ENCODE assay signal across 29 cellular contexts in genomic region chr11:10023202-10023601, GRCh38.
DNase-seq lines count a peak whose midpoint lies in the region; ATAC-seq, FAIRE-seq and TF ChIP-seq lines count a peak whose summit lies in the region.
"Had no signal": no experiment of that assay in that cellular context is flagged by ENCODE, and none has a peak within 500 bp of the region (broad histone marks: within the 10 kb centered on the region; RNA-seq: fewer than 3 reads in every experiment).

No MANE protein-coding gene starts in this region.

- peak; percentile 19 for FAIRE-seq in kidney (lab: Jason Lieb, UNC)
- FAIRE-seq: D721Med, GM12891 had no signal

- H3K4me3 ChIP-seq in AG10803 (ENCODE audit: low read length): no peak overlapping the region
- no peak overlapping the region for H3K4me3 ChIP-seq in astrocyte of the spinal cord (ENCODE audit: low read depth, low read length)
- H3K4me3 ChIP-seq in kidney (ENCODE audit: low read length in 2 of 2): no peak overlapping the region
- H3K4me3 ChIP-seq: BLaER1 treated with 17β-estradiol and CSF1 and Interleukin-3, amounts not matched to agents 10 nM and 100 nM; SJCRH30 had no signal

- no peaks in the 10 kb centered on the region for H3K9me3 ChIP-seq in kidney (ENCODE audit: control insufficient read depth in 1 of 2, low read length in 2 of 2)
- H3K9me3 ChIP-seq: BLaER1 treated with 17β-estradiol and CSF1 and Interleukin-3, amounts not matched to agents 10 nM and 100 nM; SJCRH30 had no signal

- H3K27ac ChIP-seq in kidney (ENCODE audit: low read depth in 2 of 2, low read length in 2 of 2): no peak overlapping the region
- H3K27ac ChIP-seq: BLaER1 treated with 17β-estradiol and CSF1 and Interleukin-3, amounts not matched to agents 10 nM and 100 nM; KMS-11; SJCRH30 had no signal

- CTCF ChIA-PET in GM10248 (lab: Yijun Ruan, JAX): interaction anchor here (1.4 kb wide), 1 partner anchor 10 kb away, joined by 3 read pairs; no protein-coding TSS in a partner anchor

- ATAC-seq in HG02973 (IDR thresholded peaks at IDR 0.05; ENCODE audit: unreplicated experiment): no peak
- ATAC-seq: HCT116, PC-3, Right ventricle myocardium inferior had no signal

- peaks cover 0 to 4% of the 10 kb centered on the region in 2 donors for H3K4me1 ChIP-seq in kidney (ENCODE audit: control insufficient read depth in 1 of 2, insufficient read depth in 1 of 2, low read depth in 1 of 2, low read length in 2 of 2)

- POLR2A ChIA-PET in GM10248 (lab: Yijun Ruan, JAX): no interaction called here

- in situ Hi-C loops in astrocyte of the spinal cord (cut with HindIII; ENCODE audit: low sequenced_read_pairs): no loop called here

- DNase-seq in AG10803 (ENCODE audit: low read depth) (peak; percentile 21), LHCN-M2 (ENCODE audit: low read depth) (peak; percentile 34), astrocyte of the spinal cord (ENCODE audit: low read depth, low spot score) (peak; percentile 9), kidney (no peak), GM10248 (ENCODE audit: extremely low spot score) (no peak), pons (ENCODE audit: low spot score) (no peak)
- DNase-seq in activated CD8-positive, alpha-beta memory T cell treated with anti-CD3 and anti-CD28 coated beads, Interleukin-2, amount 50 U/mL, for 48 hours: no peak
- DNase-seq: 8988T; ACHN; AML-193; CD4-positive, alpha-beta T cell; GDM1; GOT3; NCI-H1105; NCI-H146; NCI-H1930; NCI-H446 treated with DMSO at 0.1 percent for 48 hours; NCI-H526; NCI-H82; NK-92 treated with Interleukin-12 subunit alpha and Interleukin-12 subunit beta, amount 100 ng/mL, for 24 hours; PC-3 had no signal

- no peaks in the 10 kb centered on the region for H3K36me3 ChIP-seq in kidney (ENCODE audit: control insufficient read depth in 1 of 2, insufficient read depth in 2 of 2, low read length in 2 of 2)
- H3K36me3 ChIP-seq: SJCRH30 had no signal

- H3K9ac ChIP-seq in kidney (ENCODE audit: low read length in 2 of 2): no peak overlapping the region
- H3K9ac ChIP-seq: BLaER1 treated with 17β-estradiol and CSF1 and Interleukin-3, amounts not matched to agents 10 nM and 100 nM; KMS-11 had no signal

- intact Hi-C loops in kidney (cut with DNase I): no loop called here

- no peak for TF ChIP-seq CTCF in AG10803 (conservative IDR thresholded peaks at IDR 0.05; ENCODE audit: low read length)
- TF ChIP-seq CTCF in astrocyte of the spinal cord (IDR thresholded peaks at IDR 0.05; ENCODE audit: low read depth, low read length): no peak
- TF ChIP-seq CTCF in kidney (IDR thresholded peaks at IDR 0.05; ENCODE audit: borderline replicate concordance, extremely low read depth, insufficient read depth): no peak
- no peak for TF ChIP-seq CTCF in GM10248 (IDR thresholded peaks at IDR 0.05; ENCODE audit: control extremely low read depth, extremely low read depth, low read depth, missing control alignments)

Comparison
In these comparisons a context has a peak if more than half of its experiments do, and no peak if none do; other contexts are left out.
1. DNase-seq: peak in AG10803 (single experiment), LHCN-M2 (single experiment) and astrocyte of the spinal cord (single experiment); none in kidney (single experiment), GM10248 (single experiment), pons (single experiment) and activated CD8-positive, alpha-beta memory T cell treated with anti-CD3 and anti-CD28 coated beads, Interleukin-2, amount 50 U/mL, for 48 hours (single experiment).